8 cellular contexts compared by ENCODE assay signal in the genomic region with DNA sequence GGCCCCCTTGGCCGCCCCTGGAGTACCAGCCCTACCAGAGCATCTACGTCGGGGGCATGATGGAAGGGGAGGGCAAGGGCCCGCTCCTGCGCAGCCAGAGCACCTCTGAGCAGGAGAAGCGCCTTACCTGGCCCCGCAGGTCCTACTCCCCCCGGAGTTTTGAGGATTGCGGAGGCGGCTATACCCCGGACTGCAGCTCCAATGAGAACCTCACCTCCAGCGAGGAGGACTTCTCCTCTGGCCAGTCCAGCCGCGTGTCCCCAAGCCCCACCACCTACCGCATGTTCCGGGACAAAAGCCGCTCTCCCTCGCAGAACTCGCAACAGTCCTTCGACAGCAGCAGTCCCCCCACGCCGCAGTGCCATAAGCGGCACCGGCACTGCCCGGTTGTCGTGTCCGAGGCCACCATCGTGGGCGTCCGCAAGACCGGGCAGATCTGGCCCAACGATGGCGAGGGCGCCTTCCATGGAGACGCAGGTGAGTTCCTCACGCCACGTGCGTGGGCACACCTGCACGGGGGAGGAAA. TPM values are rescaled to one million over a fixed set of nuclear protein-coding genes. Genes with fewer than 3 reads are reported as not detected.
A peak's percentile ranks its signal among the peaks of the same experiment; 100 is the strongest.
DNase-seq lines count a peak whose midpoint lies in the region; ATAC-seq and TF ChIP-seq lines count a peak whose summit lies in the region.

No MANE protein-coding gene starts in this region.

- intact Hi-C loops in OCI-LY7 (cut with micrococcal nuclease; ENCODE audit: unreplicated experiment), result loop anchor here (2.0 kb wide), 1 partner anchor 27 kb away; no protein-coding TSS in a partner anchor
- intact Hi-C loops in dendritic cell treated with granulocyte-macrophage colony-stimulating factor and Interleukin-4, amounts not matched to agents 40 ng/mL and 50 ng/mL, for 4 days (cut with micrococcal nuclease), result loop anchor here (5.0 kb wide), 1 partner anchor 40 kb away; no protein-coding TSS in a partner anchor

- BruUV-seq in OCI-LY7 (replicated peaks; lab: Mats Ljungman, UMichigan), result no TSS peak

- H3K27ac Mint-ChIP-seq in CD4-positive, CD25-positive, alpha-beta regulatory T cell, result peak overlapping the region in 2 of 3 donors; percentile 81 to 93
- no peak overlapping the region for H3K27ac Mint-ChIP-seq in dendritic cell treated with granulocyte-macrophage colony-stimulating factor and Interleukin-4, amounts not matched to agents 40 ng/mL and 50 ng/mL, for 4 days
- no peak overlapping the region for H3K27ac Mint-ChIP-seq in nephron progenitor cell

- peak overlapping the region; percentile 92 for H3K4me2 ChIP-seq in OCI-LY7 (ENCODE audit: low read length)

- no peak for ATAC-seq in CD4-positive, CD25-positive, alpha-beta regulatory T cell (ENCODE audit: low read depth in 2 of 2)
- no peak for ATAC-seq in GM18498 (IDR thresholded peaks at IDR 0.05; ENCODE audit: unreplicated experiment)
- ATAC-seq in GM19463 (IDR thresholded peaks at IDR 0.05; ENCODE audit: unreplicated experiment), result no peak
- ATAC-seq in HG02870 (IDR thresholded peaks at IDR 0.05; ENCODE audit: unreplicated experiment), result no peak

- TF ChIP-seq CTCF in OCI-LY7 (conservative IDR thresholded peaks at IDR 0.05; ENCODE audit: low read length) (no peak), nephron progenitor cell (IDR thresholded peaks at IDR 0.05) (no peak)

- no peak overlapping the region for H2AFZ ChIP-seq in OCI-LY7 (ENCODE audit: low read length)

- no peaks in the 10 kb centered on the region for H3K9me2 ChIP-seq in OCI-LY7 (ENCODE audit: insufficient read depth, low read length)

- no peaks in the 10 kb centered on the region for H3K27me3 Mint-ChIP-seq in CD4-positive, CD25-positive, alpha-beta regulatory T cell
- H3K27me3 Mint-ChIP-seq in dendritic cell treated with granulocyte-macrophage colony-stimulating factor and Interleukin-4, amounts not matched to agents 40 ng/mL and 50 ng/mL, for 4 days, result peaks cover 20% of the 10 kb centered on the region
- peaks cover 17% of the 10 kb centered on the region for H3K27me3 Mint-ChIP-seq in nephron progenitor cell (ENCODE audit: low read depth, poor library complexity)

- H3K27ac ChIP-seq in CD4-positive, CD25-positive, alpha-beta regulatory T cell (ENCODE audit: insufficient read depth, low read length, poor library complexity, severe bottlenecking), result no peak overlapping the region
- peak overlapping the region; percentile 27 for H3K27ac ChIP-seq in OCI-LY7 (ENCODE audit: low read depth, low read length, poor library complexity, severe bottlenecking)

- peaks cover 11 to 68% (median 43%) of the 10 kb centered on the region in 4 donors for H3K4me1 Mint-ChIP-seq in CD4-positive, CD25-positive, alpha-beta regulatory T cell
- H3K4me1 Mint-ChIP-seq in dendritic cell treated with granulocyte-macrophage colony-stimulating factor and Interleukin-4, amounts not matched to agents 40 ng/mL and 50 ng/mL, for 4 days (ENCODE audit: low read depth), result peaks cover 61% of the 10 kb centered on the region
- peaks cover 61% of the 10 kb centered on the region for H3K4me1 Mint-ChIP-seq in nephron progenitor cell

- H3K9me3 ChIP-seq in CD4-positive, CD25-positive, alpha-beta regulatory T cell (ENCODE audit: control insufficient read depth in 2 of 2, low read length in 2 of 2), result no peaks in the 10 kb centered on the region
- peaks cover under 1% of the 10 kb centered on the region; the same call in 1 of the 2 replicates for H3K9me3 ChIP-seq in OCI-LY7 (ENCODE audit: low read length)

- POLR2A ChIA-PET in OCI-LY7 (lab: Charles Lee), result interaction anchor here (1.8 kb wide), 1 partner anchor 37 kb away, joined by 5 read pairs; no protein-coding TSS in a partner anchor

- H3K9me3 Mint-ChIP-seq in CD4-positive, CD25-positive, alpha-beta regulatory T cell, result peaks cover 0 to 4% (median 0%) of the 10 kb centered on the region in 7 donors
- H3K9me3 Mint-ChIP-seq in dendritic cell treated with granulocyte-macrophage colony-stimulating factor and Interleukin-4, amounts not matched to agents 40 ng/mL and 50 ng/mL, for 4 days, result peaks cover 3% of the 10 kb centered on the region
- peaks cover 6% of the 10 kb centered on the region for H3K9me3 Mint-ChIP-seq in nephron progenitor cell

- peaks cover 60% of the 10 kb centered on the region for H3K4me1 ChIP-seq in CD4-positive, CD25-positive, alpha-beta regulatory T cell (ENCODE audit: control insufficient read depth, insufficient read depth, low read length, poor library complexity, severe bottlenecking)
- H3K4me1 ChIP-seq in OCI-LY7 (ENCODE audit: insufficient read depth, low read length, poor library complexity, severe bottlenecking), result peaks cover 54% of the 10 kb centered on the region

- peak overlapping the region; percentile 91 for H3K4me3 ChIP-seq in CD4-positive, CD25-positive, alpha-beta regulatory T cell (ENCODE audit: low read depth, low read length)
- peak overlapping the region; percentile 71 for H3K4me3 ChIP-seq in OCI-LY7 (ENCODE audit: low read depth, low read length, poor library complexity, severe bottlenecking)

- CTCF ChIA-PET in OCI-LY7 (lab: Charles Lee; ENCODE audit: unreplicated experiment), result interaction anchor here (1.1 kb wide), 1 partner anchor 100 kb away, joined by 3 read pairs; no protein-coding TSS in a partner anchor

- H3K4me3 Mint-ChIP-seq in CD4-positive, CD25-positive, alpha-beta regulatory T cell, result peak overlapping the region; percentile 92 to 97 (median 95)
- peak overlapping the region; percentile 73 for H3K4me3 Mint-ChIP-seq in dendritic cell treated with granulocyte-macrophage colony-stimulating factor and Interleukin-4, amounts not matched to agents 40 ng/mL and 50 ng/mL, for 4 days
- peak overlapping the region; percentile 87 for H3K4me3 Mint-ChIP-seq in nephron progenitor cell

- no peaks in the 10 kb centered on the region for H3K27me3 ChIP-seq in CD4-positive, CD25-positive, alpha-beta regulatory T cell (ENCODE audit: control insufficient read depth, insufficient read depth, low read length)

- peaks cover 48% of the 10 kb centered on the region for H3K79me2 ChIP-seq in OCI-LY7 (ENCODE audit: insufficient read depth, low read depth, low read length)

- no peaks in the 10 kb centered on the region for H3K36me3 ChIP-seq in CD4-positive, CD25-positive, alpha-beta regulatory T cell (ENCODE audit: control insufficient read depth, insufficient read depth, low read length)
- H3K36me3 ChIP-seq in OCI-LY7 (ENCODE audit: insufficient read depth, low read length), result peaks cover 37% of the 10 kb centered on the region

- H3K36me3 Mint-ChIP-seq in CD4-positive, CD25-positive, alpha-beta regulatory T cell, result peaks cover 14% of the 10 kb centered on the region
- H3K36me3 Mint-ChIP-seq in dendritic cell treated with granulocyte-macrophage colony-stimulating factor and Interleukin-4, amounts not matched to agents 40 ng/mL and 50 ng/mL, for 4 days (ENCODE audit: low read depth), result peaks cover 14% of the 10 kb centered on the region
- H3K36me3 Mint-ChIP-seq in nephron progenitor cell (ENCODE audit: low read depth), result peaks cover 22% of the 10 kb centered on the region

- DNase-seq in CD4-positive, CD25-positive, alpha-beta regulatory T cell, result peak in 2 of 3 donors; percentile 4 to 15
- no peak for DNase-seq in OCI-LY7 (ENCODE audit: low spot score)
- DNase-seq in nephron progenitor cell, result no peak
- DNase-seq in Ammon's horn (ENCODE audit: low spot score), result no peak

- H4K20me1 ChIP-seq in OCI-LY7 (ENCODE audit: insufficient read depth, low read length), result peaks cover 26% of the 10 kb centered on the region

RNA-seq across cellular contexts. Expression of a gene that starts 1.5 kb away (rescaled TPM):
- 66.3 TPM for total RNA-seq in CD4-positive, CD25-positive, alpha-beta regulatory T cell
- 1 to 10 TPM; 2.6 to 7.1 (median 2.8) TPM for polyA plus RNA-seq in CD4-positive, CD25-positive, alpha-beta regulatory T cell
- 46.5 and 51.3 TPM in 2 replicates for total RNA-seq in OCI-LY7 (2014; rRNA removed; shearing (Covaris generic))
- 38.7 and 42.2 TPM in 2 replicates for total RNA-seq in OCI-LY7 (2022)

RNA-seq across cellular contexts. Expression of a gene that starts 36.5 kb away (rescaled TPM):
- total RNA-seq in CD4-positive, CD25-positive, alpha-beta regulatory T cell, result 0.17 TPM
- polyA plus RNA-seq in CD4-positive, CD25-positive, alpha-beta regulatory T cell, result under 1 TPM in 3 of 4 donors, not detected in 1; 0.42 to 0.61 (median 0.56) TPM
- 0.15 and 0.41 TPM in 2 replicates for total RNA-seq in OCI-LY7 (2014; rRNA removed; shearing (Covaris generic))
- total RNA-seq in OCI-LY7 (2022), result 2.5 and 3.0 TPM in 2 replicates

RNA-seq across cellular contexts. Expression of a gene that starts 40.0 kb away (rescaled TPM):
- total RNA-seq in CD4-positive, CD25-positive, alpha-beta regulatory T cell, result not detected
- polyA plus RNA-seq in CD4-positive, CD25-positive, alpha-beta regulatory T cell, result under 1 TPM in 2 of 4 donors, not detected in 2; 0.15 to 0.29 TPM
- 0.98 and 3.0 TPM in 2 replicates for total RNA-seq in OCI-LY7 (2014; rRNA removed; shearing (Covaris generic))
- 6.1 and 7.9 TPM in 2 replicates for total RNA-seq in OCI-LY7 (2022)

Comparison
In these comparisons a context has a peak if more than half of its experiments do, and no peak if none do; other contexts are left out.
1. DNase-seq: peak in CD4-positive, CD25-positive, alpha-beta regulatory T cell (2 of 3); none in OCI-LY7 (single experiment), nephron progenitor cell (single experiment) and Ammon's horn (single experiment).
2. H3K27ac Mint-ChIP-seq: peak in CD4-positive, CD25-positive, alpha-beta regulatory T cell (2 of 3); none in dendritic cell treated with granulocyte-macrophage colony-stimulating factor and Interleukin-4, amounts not matched to agents 40 ng/mL and 50 ng/mL, for 4 days (single experiment) and nephron progenitor cell (single experiment).
3. Peak in every context shown above with its lines, with median percentiles within 50 percentile points of each other: H3K4me3 Mint-ChIP-seq.